11 cellular contexts compared by ENCODE assay signal in genomic region chr2:120066708-120067547, GRCh38. TPM values are rescaled to one million over a fixed set of nuclear protein-coding genes. Genes with fewer than 3 reads are reported as not detected.
DNase-seq lines count a peak whose midpoint lies in the region; ATAC-seq and TF ChIP-seq lines count a peak whose summit lies in the region.
"Had no signal": no experiment of that assay in that cellular context is flagged by ENCODE, and none has a peak within 500 bp of the region (broad histone marks: within the 10 kb centered on the region; RNA-seq: fewer than 3 reads in every experiment).

No MANE protein-coding gene starts in this region.

- peaks cover 8% of the 10 kb centered on the region for H3K4me1 Mint-ChIP-seq in MCF 10A (ENCODE audit: insufficient read depth, unreplicated experiment)
- H3K4me1 Mint-ChIP-seq in neural progenitor cell: no peaks in the 10 kb centered on the region

- TF ChIP-seq POLR2A in upper lobe of left lung (IDR thresholded peaks at IDR 0.05): no peak

- peak in 1 of 2 experiments; percentile 36; a peak in 1 of 4 replicates for TF ChIP-seq EP300 in SK-N-SH (IDR thresholded peaks at IDR 0.05; ENCODE audit: borderline replicate concordance in 1 of 2, low read depth in 1 of 2, low read length in 1 of 2)
- peak in 1 of 4 donors; percentile 13 for TF ChIP-seq EP300 in upper lobe of left lung (IDR thresholded peaks at IDR 0.05)

- no peaks in the 10 kb centered on the region for H3K9me3 Mint-ChIP-seq in MCF 10A (ENCODE audit: unreplicated experiment)
- H3K9me3 Mint-ChIP-seq in neural progenitor cell: peaks cover 14% of the 10 kb centered on the region
- H3K9me3 Mint-ChIP-seq: activated CD4-positive, alpha-beta memory T cell treated with anti-CD3 and anti-CD28 coated beads for 36 hours had no signal

- H3K4me1 ChIP-seq in mammary epithelial cell (ENCODE audit: insufficient read depth, low read length) (no peaks in the 10 kb centered on the region), SK-N-SH (ENCODE audit: control insufficient read depth in 1 of 2, insufficient read depth in 2 of 2, low read depth in 1 of 2, low read length in 1 of 2) (peaks cover 0 to 8% of the 10 kb centered on the region in 2 experiments; a peak in 2 of 4 replicates), upper lobe of left lung (peaks cover 0 to 22% (median 9%) of the 10 kb centered on the region in 4 donors), neural progenitor cell (peaks cover 3% of the 10 kb centered on the region)

- H3K27me3 Mint-ChIP-seq in MCF 10A (ENCODE audit: insufficient read depth, unreplicated experiment): no peaks in the 10 kb centered on the region
- peaks cover 2% of the 10 kb centered on the region for H3K27me3 Mint-ChIP-seq in neural progenitor cell (ENCODE audit: insufficient read depth, low read depth)
- H3K27me3 Mint-ChIP-seq: activated CD4-positive, alpha-beta memory T cell treated with anti-CD3 and anti-CD28 coated beads for 36 hours had no signal

- H3K9me3 ChIP-seq in mammary epithelial cell (replicated peaks; ENCODE audit: insufficient read depth, low read length) (no peaks in the 10 kb centered on the region), SK-N-SH (no peaks in the 10 kb centered on the region), upper lobe of left lung (no peaks in the 10 kb centered on the region), neural progenitor cell (ENCODE audit: low read depth) (no peaks in the 10 kb centered on the region)

- H3K9me2 ChIP-seq in SK-N-SH: no peaks in the 10 kb centered on the region; the same call in 1 of the 2 replicates

- H3K27me3 ChIP-seq in mammary epithelial cell (ENCODE audit: insufficient read depth, low read length) (no peaks in the 10 kb centered on the region), SK-N-SH (ENCODE audit: insufficient read depth) (no peaks in the 10 kb centered on the region), upper lobe of left lung (no peaks in the 10 kb centered on the region), neural progenitor cell (no peaks in the 10 kb centered on the region), dorsolateral prefrontal cortex (no peaks in the 10 kb centered on the region)

- 75% methylated on average over 6 of the region's 6 CpGs for WGBS in mammary epithelial cell (ENCODE audit: low coverage, missing lambda C conversion rate)
- WGBS in SK-N-SH (ENCODE audit: low lambda C conversion rate): 36% methylated on average over 6 of the region's 6 CpGs
- 54 to 61% methylated on average over 6 of the region's 6 CpGs for WGBS in upper lobe of left lung, 2 donors

- no peak overlapping the region for H3K4me3 ChIP-seq in mammary epithelial cell (replicated peaks in 1 of 3; ENCODE audit: insufficient read depth in 1 of 3, low read depth in 2 of 3, low read length in 3 of 3)
- H3K4me3 ChIP-seq in SK-N-SH (ENCODE audit: low read depth in 2 of 2, low read length in 1 of 2): no peak overlapping the region; a peak in 1 of 4 replicates
- H3K4me3 ChIP-seq in upper lobe of left lung: no peak overlapping the region
- H3K4me3 ChIP-seq in neural progenitor cell: no peak overlapping the region
- H3K4me3 ChIP-seq in dorsolateral prefrontal cortex: peak overlapping the region in 13 of 59 donors; percentile 2 to 37 (median 15)

- H3K79me2 ChIP-seq in mammary epithelial cell (ENCODE audit: insufficient read depth, low read length) (no peaks in the 10 kb centered on the region), SK-N-SH (ENCODE audit: insufficient read depth) (no peaks in the 10 kb centered on the region), neural progenitor cell (ENCODE audit: low read depth) (no peaks in the 10 kb centered on the region)

- in situ Hi-C loops in mammary epithelial cell (cut with MboI; ENCODE audit: low sequenced_read_pairs in 2 of 2): no loop called here

- no TSS peak for BruUV-seq in MCF 10A (replicated peaks; lab: Mats Ljungman, UMichigan)
- BruUV-seq in mammary epithelial cell (replicated peaks; lab: Mats Ljungman, UMichigan): no TSS peak

- H3K9ac ChIP-seq in mammary epithelial cell (ENCODE audit: insufficient read depth, low read length): no peak overlapping the region
- H3K9ac ChIP-seq in SK-N-SH: no peak overlapping the region
- no peak overlapping the region for H3K9ac ChIP-seq in neural progenitor cell

- no peak for TF ChIP-seq RAD21 in SK-N-SH (IDR thresholded peaks at IDR 0.05; ENCODE audit: low read length)

- H2AFZ ChIP-seq in mammary epithelial cell (ENCODE audit: low read depth, low read length) (no peak overlapping the region), SK-N-SH (ENCODE audit: low read depth) (no peak overlapping the region), neural progenitor cell (replicated peaks) (no peak overlapping the region)

- CTCF ChIA-PET in MCF 10A (lab: Yijun Ruan, JAX) (no interaction called here), mammary epithelial cell (lab: Charles Lee; ENCODE audit: low non-redundant PET) (no interaction called here), SK-N-SH (lab: Yijun Ruan, JAX) (interaction anchor here (1.2 to 2.1 kb wide), 2 partner anchors 42 to 109 kb away, joined by 3 to 8 read pairs; no protein-coding TSS in a partner anchor)

- H3K27ac Mint-ChIP-seq in MCF 10A (ENCODE audit: low read depth, unreplicated experiment): no peak overlapping the region
- H3K27ac Mint-ChIP-seq in neural progenitor cell: no peak overlapping the region
- H3K27ac Mint-ChIP-seq: activated CD4-positive, alpha-beta memory T cell treated with anti-CD3 and anti-CD28 coated beads for 36 hours had no signal

- no peaks in the 10 kb centered on the region for H3K36me3 ChIP-seq in mammary epithelial cell (ENCODE audit: insufficient read depth, low read length)
- no peaks in the 10 kb centered on the region for H3K36me3 ChIP-seq in SK-N-SH (replicated peaks in 1 of 2; ENCODE audit: control insufficient read depth in 1 of 2, insufficient read depth in 2 of 2, low read length in 1 of 2)
- H3K36me3 ChIP-seq in upper lobe of left lung: no peaks in the 10 kb centered on the region
- no peaks in the 10 kb centered on the region for H3K36me3 ChIP-seq in neural progenitor cell

- dilution Hi-C loops in mammary epithelial cell (cut with HindIII; ENCODE audit: low sequenced_read_pairs): no loop called here

- peak; percentile 11 for DNase-seq in MCF 10A (ENCODE audit: unreplicated experiment)
- no peak for DNase-seq in mammary epithelial cell
- peak; percentile 43 for DNase-seq in SK-N-SH
- DNase-seq in kidney glomerular epithelial cell (lab: John Stamatoyannopoulos, UW): peak; percentile 13
- DNase-seq in upper lobe of left lung: no peak
- no peak for DNase-seq in stimulated activated naive CD4-positive, alpha-beta T cell treated with Interleukin-2 at 50 U/mL for 16 hours (lab: John Stamatoyannopoulos, UW)
- DNase-seq in neural progenitor cell (ENCODE audit: low spot score): no peak
- no peak for DNase-seq in dorsolateral prefrontal cortex
- DNase-seq: ACHN; activated CD4-positive, alpha-beta memory T cell treated with anti-CD3 and anti-CD28 coated beads for 36 hours had no signal

- H3K27ac ChIP-seq in mammary epithelial cell (ENCODE audit: insufficient read depth, low read depth, low read length) (no peak overlapping the region), SK-N-SH (ENCODE audit: low read depth in 2 of 2, low read length in 1 of 2) (peak overlapping the region in 1 of 2 experiments; percentile 86; a peak in 3 of 4 replicates), upper lobe of left lung (peak overlapping the region in 2 of 4 donors; percentile 23 to 43), neural progenitor cell (no peak overlapping the region), dorsolateral prefrontal cortex (no peak overlapping the region)
- H3K27ac ChIP-seq: HL-60 had no signal

- POLR2A ChIA-PET in MCF 10A (lab: Yijun Ruan, JAX): interaction anchor here (0.5 to 0.6 kb wide), 2 partner anchors 152 to 305 kb away, joined by 3 read pairs; no protein-coding TSS in a partner anchor
- POLR2A ChIA-PET in SK-N-SH (lab: Yijun Ruan, JAX): no interaction called here

- peak; percentile 32 to 84 for ATAC-seq in upper lobe of left lung (ENCODE audit: low FRiP score in 2 of 2)

- TF ChIP-seq CTCF in MCF 10A (IDR thresholded peaks at IDR 0.05; ENCODE audit: unreplicated experiment): no peak
- no peak for TF ChIP-seq CTCF in mammary epithelial cell (conservative IDR thresholded peaks at IDR 0.05 in 1 of 2, IDR thresholded peaks at IDR 0.05 in 1 of 2; ENCODE audit: extremely low read depth in 1 of 2, insufficient read depth in 1 of 2, low read depth in 1 of 2, low read length in 2 of 2)
- TF ChIP-seq CTCF in SK-N-SH (IDR thresholded peaks at IDR 0.05): no peak
- no peak for TF ChIP-seq CTCF in upper lobe of left lung (IDR thresholded peaks at IDR 0.05)
- no peak for TF ChIP-seq CTCF in neural progenitor cell (IDR thresholded peaks at IDR 0.05)
- TF ChIP-seq CTCF in dorsolateral prefrontal cortex (IDR thresholded peaks at IDR 0.05 in 54 of 56, conservative IDR thresholded peaks at IDR 0.05 in 2 of 56; ENCODE audit: low read depth in 1 of 56, partially characterized antibody in 56 of 56): no peak

- intact Hi-C loops in MCF 10A (cut with micrococcal nuclease) (no loop called here), mammary epithelial cell (cut with micrococcal nuclease) (no loop called here), dorsolateral prefrontal cortex (cut with DNase I) (no loop called here)

- H3K4me3 Mint-ChIP-seq in MCF 10A (ENCODE audit: unreplicated experiment) (no peak overlapping the region), neural progenitor cell (no peak overlapping the region)
- H3K4me3 Mint-ChIP-seq: activated CD4-positive, alpha-beta memory T cell treated with anti-CD3 and anti-CD28 coated beads for 36 hours had no signal

- H3F3A ChIP-seq in SK-N-SH (replicated peaks; ENCODE audit: insufficient read depth): peaks cover 4% of the 10 kb centered on the region
- H3F3A ChIP-seq in neural progenitor cell (ENCODE audit: low read depth): no peaks in the 10 kb centered on the region

- H4K20me1 ChIP-seq in mammary epithelial cell (ENCODE audit: insufficient read depth, low read length) (no peaks in the 10 kb centered on the region), SK-N-SH (ENCODE audit: insufficient read depth) (no peaks in the 10 kb centered on the region), neural progenitor cell (ENCODE audit: low read depth) (no peaks in the 10 kb centered on the region)

- no peak overlapping the region for H3K4me2 ChIP-seq in mammary epithelial cell (ENCODE audit: insufficient read depth, low read depth, low read length)
- H3K4me2 ChIP-seq in SK-N-SH: no peak overlapping the region
- H3K4me2 ChIP-seq in neural progenitor cell: no peak overlapping the region

- H3K36me3 Mint-ChIP-seq in MCF 10A (ENCODE audit: insufficient read depth, unreplicated experiment): peaks cover 4% of the 10 kb centered on the region
- peaks cover 23% of the 10 kb centered on the region for H3K36me3 Mint-ChIP-seq in neural progenitor cell
- H3K36me3 Mint-ChIP-seq: activated CD4-positive, alpha-beta memory T cell treated with anti-CD3 and anti-CD28 coated beads for 36 hours had no signal

RNA-seq across cellular contexts. Expression of gene EPB41L5, which starts 54.1 kb away (rescaled TPM):
- total RNA-seq in MCF 10A (2022): 19.0 and 22.8 TPM in 2 replicates
- 10 to 100 TPM; 16.5 to 18.8 TPM for total RNA-seq in mammary epithelial cell
- polyA plus RNA-seq in mammary epithelial cell: 9.6 TPM
- 15.0 TPM for polyA minus RNA-seq in mammary epithelial cell
- polyA plus RNA-seq in SK-N-SH (2012; rRNA removed): 5.3 and 8.8 TPM in 2 replicates
- polyA plus RNA-seq in SK-N-SH (2012; cell fraction: cytosol; rRNA removed): 7.6 and 8.0 TPM in 2 replicates
- polyA plus RNA-seq in SK-N-SH (2012; cell fraction: nucleus; rRNA removed): 7.1 and 11.5 TPM in 2 replicates
- 100 to 1,000 TPM in 3 of 6 donors, 10 to 100 TPM in 3; 53.0 to 182 (median 92.3) TPM for total RNA-seq in upper lobe of left lung
- total RNA-seq in neural progenitor cell (ENCODE audit: low replicate concordance): 65.7 and 84.0 TPM in 2 replicates
- 10 to 100 TPM; 25.6 to 72.0 (median 49.6) TPM for total RNA-seq in dorsolateral prefrontal cortex

Comparison
In these comparisons a context has a peak if more than half of its experiments do, and no peak if none do; other contexts are left out.
1. DNase-seq: peak in MCF 10A (single experiment), SK-N-SH (single experiment) and kidney glomerular epithelial cell (single experiment); none in mammary epithelial cell (single experiment), upper lobe of left lung (0 of 2), stimulated activated naive CD4-positive, alpha-beta T cell treated with Interleukin-2 at 50 U/mL for 16 hours (single experiment), neural progenitor cell (single experiment) and dorsolateral prefrontal cortex (0 of 10).